ENCODE assay signal across 27 cellular contexts in genomic region chr6:37541346-37541745, GRCh38.
"Had no signal": no experiment of that assay in that cellular context is flagged by ENCODE, and none has a peak within 500 bp of the region (broad histone marks: within the 10 kb centered on the region; RNA-seq: fewer than 3 reads in every experiment).

No MANE protein-coding gene starts in this region.

- H3K4me3 ChIP-seq: gastrocnemius medialis, heart left ventricle, hepatocyte, lung, mucosa of descending colon, neural progenitor cell, psoas muscle, sigmoid colon, suprapubic skin, transverse colon, upper lobe of right lung, uterus had no signal

- H3K27me3 ChIP-seq: uterus had no signal

- FAIRE-seq: kidney had no signal

- H3K4me1 ChIP-seq: uterus had no signal

- H3K9me3 Mint-ChIP-seq: mesothelial cell of epicardium; naive B cell; nephron; neural progenitor cell; stimulated activated naive B cell treated with anti-CD40 and anti-IgM and Interleukin-4, amounts not matched to agents 10 μg/mL and 1 μg/mL and 100 μg/mL, for 72 hours; stimulated activated naive CD8-positive, alpha-beta T cell treated with anti-CD3 and anti-CD28 coated beads, Interleukin-15, amount 100 ng/mL, for 72 hours had no signal

- H3K27ac ChIP-seq: epithelial cell of prostate, gastrocnemius medialis, heart left ventricle, hepatocyte, neural progenitor cell, psoas muscle, sigmoid colon, suprapubic skin, transverse colon, upper lobe of right lung, uterus had no signal

- ATAC-seq: esophagus mucosa; gastrocnemius medialis; heart left ventricle; left lobe of liver; mucosa of descending colon; psoas muscle; right cardiac atrium; stimulated activated naive B cell treated with anti-CD40 and anti-IgM and Interleukin-4, amounts not matched to agents 10 μg/mL and 1 μg/mL and 100 μg/mL, for 72 hours; stimulated activated naive CD8-positive, alpha-beta T cell treated with anti-CD3 and anti-CD28 coated beads, Interleukin-15, amount 100 ng/mL, for 72 hours; upper lobe of right lung had no signal

- H3K4me3 Mint-ChIP-seq: mesothelial cell of epicardium; naive B cell; nephron; neural progenitor cell; stimulated activated naive B cell treated with anti-CD40 and anti-IgM and Interleukin-4, amounts not matched to agents 10 μg/mL and 1 μg/mL and 100 μg/mL, for 72 hours; stimulated activated naive CD8-positive, alpha-beta T cell treated with anti-CD3 and anti-CD28 coated beads, Interleukin-15, amount 100 ng/mL, for 72 hours had no signal

- H3K9me3 ChIP-seq: gastrocnemius medialis, heart left ventricle, mucosa of descending colon, psoas muscle, sigmoid colon, suprapubic skin, transverse colon, upper lobe of right lung, uterus had no signal

- H3K27me3 Mint-ChIP-seq: stimulated activated naive B cell treated with anti-CD40 and anti-IgM and Interleukin-4, amounts not matched to agents 10 μg/mL and 1 μg/mL and 100 μg/mL, for 72 hours; stimulated activated naive CD8-positive, alpha-beta T cell treated with anti-CD3 and anti-CD28 coated beads, Interleukin-15, amount 100 ng/mL, for 72 hours had no signal

- H3K27ac Mint-ChIP-seq: mesothelial cell of epicardium; nephron; neural progenitor cell; stimulated activated naive B cell treated with anti-CD40 and anti-IgM and Interleukin-4, amounts not matched to agents 10 μg/mL and 1 μg/mL and 100 μg/mL, for 72 hours; stimulated activated naive CD8-positive, alpha-beta T cell treated with anti-CD3 and anti-CD28 coated beads, Interleukin-15, amount 100 ng/mL, for 72 hours had no signal

- H3K36me3 ChIP-seq: gastrocnemius medialis, heart left ventricle, neural progenitor cell, sigmoid colon, suprapubic skin, transverse colon, upper lobe of right lung, uterus had no signal

- H3K36me3 Mint-ChIP-seq: mesothelial cell of epicardium, naive B cell, neural progenitor cell had no signal

- DNase-seq: cortex of kidney; foreskin fibroblast; gastrocnemius medialis; heart left ventricle; kidney; mesenchymal stem cell; mucosa of descending colon; naive B cell; psoas muscle; right cardiac atrium; sigmoid colon; stimulated activated CD4-positive, alpha-beta T cell treated with anti-CD3 and anti-CD28 coated beads, Interleukin-2, amount 100 ng/mL, for 24 hours; stimulated activated CD4-positive, alpha-beta T cell treated with anti-CD3 and anti-CD28 coated beads, Interleukin-4, amount 100 ng/mL, for 24 hours; stimulated activated naive B cell treated with anti-CD40 and anti-IgM and Interleukin-4, amounts not matched to agents 10 μg/mL and 1 μg/mL and 100 μg/mL, for 72 hours; stimulated activated naive CD8-positive, alpha-beta T cell treated with anti-CD3 and anti-CD28 coated beads, Interleukin-15, amount 100 ng/mL, for 72 hours; transverse colon; upper lobe of right lung; uterus had no signal
